8 cellular contexts compared by ENCODE assay signal in the genomic region with DNA sequence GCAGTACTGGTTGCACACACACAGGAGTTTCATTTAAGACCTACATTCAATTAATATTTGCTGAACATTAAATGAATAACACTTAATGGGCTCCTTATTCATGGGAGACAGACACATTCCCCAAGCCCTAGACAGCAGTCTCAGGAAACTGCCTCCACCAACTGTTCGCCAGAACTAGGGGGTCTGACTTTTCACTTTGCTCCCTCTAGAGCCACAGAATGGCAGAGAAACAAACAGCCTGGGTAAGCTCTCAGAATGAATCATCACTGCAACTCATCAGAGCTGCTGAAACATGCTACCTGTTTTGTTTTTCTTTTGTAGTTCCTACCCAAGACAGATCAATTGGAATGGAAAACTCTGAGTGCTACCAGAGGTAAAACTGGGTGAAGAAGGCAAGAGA. TPM values are rescaled to one million over a fixed set of nuclear protein-coding genes. Genes with fewer than 3 reads are reported as not detected.
DNase-seq lines count a peak whose midpoint lies in the region; ATAC-seq and TF ChIP-seq lines count a peak whose summit lies in the region.

No MANE protein-coding gene starts in this region.

- peak overlapping the region; percentile 98 for H3K27ac Mint-ChIP-seq in endothelial cell (ENCODE audit: unreplicated experiment)
- H3K27ac Mint-ChIP-seq in stimulated activated naive CD8-positive, alpha-beta T cell treated with anti-CD3 and anti-CD28 coated beads, Interleukin-15, amount 100 ng/mL, for 72 hours = peak overlapping the region; percentile 15 to 64

- no peak for TF ChIP-seq CTCF in endothelial cell (IDR thresholded peaks at IDR 0.05; ENCODE audit: unreplicated experiment)

- peak overlapping the region; percentile 64 for H3K4me3 Mint-ChIP-seq in endothelial cell (ENCODE audit: unreplicated experiment)
- H3K4me3 Mint-ChIP-seq in stimulated activated naive CD8-positive, alpha-beta T cell treated with anti-CD3 and anti-CD28 coated beads, Interleukin-15, amount 100 ng/mL, for 72 hours = peak overlapping the region; percentile 23 to 25

- H3K27me3 Mint-ChIP-seq in endothelial cell (ENCODE audit: unreplicated experiment) = peaks cover 15% of the 10 kb centered on the region
- H3K27me3 Mint-ChIP-seq in stimulated activated naive CD8-positive, alpha-beta T cell treated with anti-CD3 and anti-CD28 coated beads, Interleukin-15, amount 100 ng/mL, for 72 hours = no peaks in the 10 kb centered on the region

- DNase-seq in activated CD4-positive, CD25-positive, alpha-beta regulatory T cell treated with anti-CD3 and anti-CD28 coated beads, Interleukin-2, amount 50 U/mL, for 72 hours = no peak
- DNase-seq in HPDE6-E6E7 (ENCODE audit: extremely low spot score) = peak; percentile 85
- DNase-seq in endothelial cell (ENCODE audit: low spot score) = no peak
- peak; percentile 33 to 36 for DNase-seq in stimulated activated naive CD8-positive, alpha-beta T cell treated with anti-CD3 and anti-CD28 coated beads, Interleukin-15, amount 100 ng/mL, for 72 hours
- no peak for DNase-seq in NCI-H345 treated with DMSO at 0.1 percent for 48 hours (lab: John Stamatoyannopoulos, UW; ENCODE audit: unreplicated experiment)
- no peak for DNase-seq in MV-4-11 (lab: John Stamatoyannopoulos, UW)

- H3K4me1 Mint-ChIP-seq in endothelial cell (ENCODE audit: unreplicated experiment) = peaks cover 75% of the 10 kb centered on the region
- H3K4me1 Mint-ChIP-seq in stimulated activated naive CD8-positive, alpha-beta T cell treated with anti-CD3 and anti-CD28 coated beads, Interleukin-15, amount 100 ng/mL, for 72 hours = peaks cover 52% of the 10 kb centered on the region

- H3K36me3 Mint-ChIP-seq in endothelial cell (ENCODE audit: low read depth, unreplicated experiment) = peaks cover 54% of the 10 kb centered on the region

- ATAC-seq in activated CD4-positive, CD25-positive, alpha-beta regulatory T cell treated with anti-CD3 and anti-CD28 coated beads, Interleukin-2, amount 50 U/mL, for 24 hours = peak; percentile 87 to 94
- ATAC-seq in stimulated activated naive CD8-positive, alpha-beta T cell treated with anti-CD3 and anti-CD28 coated beads, Interleukin-15, amount 100 ng/mL, for 72 hours = peak; percentile 92
- no peak for ATAC-seq in GM18909 (IDR thresholded peaks at IDR 0.05; ENCODE audit: poor library complexity, unreplicated experiment)

- H3K9me3 Mint-ChIP-seq in endothelial cell (ENCODE audit: unreplicated experiment) = no peaks in the 10 kb centered on the region
- H3K9me3 Mint-ChIP-seq in stimulated activated naive CD8-positive, alpha-beta T cell treated with anti-CD3 and anti-CD28 coated beads, Interleukin-15, amount 100 ng/mL, for 72 hours = no peaks in the 10 kb centered on the region

RNA-seq across cellular contexts. Expression of a gene that starts 31.7 kb away (rescaled TPM):
- total RNA-seq in endothelial cell (ENCODE audit: unreplicated experiment) = 57.1 TPM

Comparison
In these comparisons a context has a peak if more than half of its experiments do, and no peak if none do; other contexts are left out.
1. DNase-seq: peak in HPDE6-E6E7 (single experiment) and stimulated activated naive CD8-positive, alpha-beta T cell treated with anti-CD3 and anti-CD28 coated beads, Interleukin-15, amount 100 ng/mL, for 72 hours (2 of 2); none in activated CD4-positive, CD25-positive, alpha-beta regulatory T cell treated with anti-CD3 and anti-CD28 coated beads, Interleukin-2, amount 50 U/mL, for 72 hours (single experiment), endothelial cell (single experiment), NCI-H345 treated with DMSO at 0.1 percent for 48 hours (single experiment) and MV-4-11 (single experiment).